1 cellular context compared by ENCODE assay signal in genomic region chr12:53222170-53223005, GRCh38.
TF ChIP-seq lines count a peak whose summit lies in the region.

No MANE protein-coding gene starts in this region.

TF ChIP-seq in K562, 482 proteins besides CTCF, POLR2A, EP300 and RAD21 (continues in another document):
- TF ChIP-seq SRSF3 (IDR thresholded peaks at IDR 0.05; ENCODE audit: insufficient read depth, low read length) (no peak), OTX1 (CRISPR knock-in tag; IDR thresholded peaks at IDR 0.05) (0 out of 2 replicates have a peak, but pooled peaks have one; percentile 43), CCNT2 (IDR thresholded peaks at IDR 0.05; ENCODE audit: borderline replicate concordance, extremely low read depth, insufficient read length, low read depth, low read length) (no peak), ZBTB2 (IDR thresholded peaks at IDR 0.05) (0 out of 2 replicates have a peak, but pooled peaks have one; percentile 33), BRD9 (IDR thresholded peaks at IDR 0.05; ENCODE audit: low read depth, partially characterized antibody) (peak; percentile 77), DPF2 (IDR thresholded peaks at IDR 0.05) (peak; percentile 36; the same call in 1 of the 2 replicates), HINFP (tag; conservative IDR thresholded peaks at IDR 0.05; ENCODE audit: low read depth) (peak; percentile 53; the same call in 1 of the 2 replicates), TOE1 (IDR thresholded peaks at IDR 0.05; ENCODE audit: borderline replicate concordance) (0 out of 2 replicates have a peak, but pooled peaks have one; percentile 30), TOE1 (CRISPR knock-in tag; IDR thresholded peaks at IDR 0.05; ENCODE audit: borderline replicate concordance, low read depth) (no peak), SMARCA4 (IDR thresholded peaks at IDR 0.05) (peak; percentile 47; the same call in 1 of the 2 replicates), IRF9 (tag; IDR thresholded peaks at IDR 0.05) (no peak), PRDM10 (IDR thresholded peaks at IDR 0.05; ENCODE audit: partially characterized antibody) (peak; percentile 93), ETS2 (tag; IDR thresholded peaks at IDR 0.05; ENCODE audit: borderline replicate concordance, poor library complexity, severe bottlenecking) (no peak), NFRKB (IDR thresholded peaks at IDR 0.05; ENCODE audit: low read depth) (peak; percentile 64; the same call in 1 of the 2 replicates), MLLT1 (IDR thresholded peaks at IDR 0.05) (peak; percentile 46 to 63; a peak in 1 of 4 replicates), ZZZ3 (IDR thresholded peaks at IDR 0.05) (0 out of 2 replicates have a peak, but pooled peaks have one; percentile 57), SMARCE1 (IDR thresholded peaks at IDR 0.05) (peak; percentile 47; the same call in 1 of the 2 replicates), LEF1 (IDR thresholded peaks at IDR 0.05) (0 out of 2 replicates have a peak, but pooled peaks have one; percentile 16), MIER1 (IDR thresholded peaks at IDR 0.05; ENCODE audit: low read depth) (peak; percentile 51; the same call in 1 of the 2 replicates), NBN (IDR thresholded peaks at IDR 0.05; ENCODE audit: low read depth) (0 out of 2 replicates have a peak, but pooled peaks have one; percentile 53), TRIM25 (IDR thresholded peaks at IDR 0.05; ENCODE audit: borderline replicate concordance) (0 out of 2 replicates have a peak, but pooled peaks have one; percentile 83), RHOXF2B (CRISPR knock-in tag; conservative IDR thresholded peaks at IDR 0.05) (no peak), SMARCA5 (IDR thresholded peaks at IDR 0.05) (peak; percentile 55; the same call in 1 of the 2 replicates), NR2F6 (CRISPR knock-in tag; IDR thresholded peaks at IDR 0.05) (no peak), LARP7 (IDR thresholded peaks at IDR 0.05) (0 out of 2 replicates have a peak, but pooled peaks have one; percentile 82), SIRT6 (IDR thresholded peaks at IDR 0.05; ENCODE audit: low read depth, low read length) (no peak), NR0B1 (IDR thresholded peaks at IDR 0.05; ENCODE audit: partially characterized antibody) (no peak), ZNF280A (IDR thresholded peaks at IDR 0.05; ENCODE audit: low read depth, partially characterized antibody) (peak; percentile 18), THRAP3 (IDR thresholded peaks at IDR 0.05; ENCODE audit: borderline replicate concordance) (peak; percentile 82; the same call in 1 of the 2 replicates), NONO (IDR thresholded peaks at IDR 0.05; ENCODE audit: low read depth in 2 of 2, low read length in 1 of 2) (no peak), ARID2 (IDR thresholded peaks at IDR 0.05) (no peak), TCF7 (IDR thresholded peaks at IDR 0.05; ENCODE audit: borderline replicate concordance) (no peak), ELK3 (CRISPR knock-in tag; IDR thresholded peaks at IDR 0.05) (no peak), MTA1 (IDR thresholded peaks at IDR 0.05; ENCODE audit: borderline replicate concordance) (peak; percentile 47; the same call in 1 of the 2 replicates)
